1 cellular context compared by ENCODE assay signal in genomic region chr14:68551045-68551683, GRCh38.
TF ChIP-seq lines count a peak whose summit lies in the region.

No MANE protein-coding gene starts in this region.

TF ChIP-seq in A549, 52 proteins besides CTCF, POLR2A, EP300 and RAD21 (continued from another document):
- TF ChIP-seq HMGXB4 (CRISPR knock-in tag; IDR thresholded peaks at IDR 0.05; ENCODE audit: borderline replicate concordance) (no peak), NR3C1 (IDR thresholded peaks at IDR 0.05) (no peak), BHLHE40 (IDR thresholded peaks at IDR 0.05; ENCODE audit: low read depth, low read length) (no peak), CEBPB (IDR thresholded peaks at IDR 0.05) (no peak), NFE2L2 (conservative IDR thresholded peaks at IDR 0.05; ENCODE audit: low read length) (no peak)
